12 cellular contexts compared by ENCODE assay signal in the genomic region with DNA sequence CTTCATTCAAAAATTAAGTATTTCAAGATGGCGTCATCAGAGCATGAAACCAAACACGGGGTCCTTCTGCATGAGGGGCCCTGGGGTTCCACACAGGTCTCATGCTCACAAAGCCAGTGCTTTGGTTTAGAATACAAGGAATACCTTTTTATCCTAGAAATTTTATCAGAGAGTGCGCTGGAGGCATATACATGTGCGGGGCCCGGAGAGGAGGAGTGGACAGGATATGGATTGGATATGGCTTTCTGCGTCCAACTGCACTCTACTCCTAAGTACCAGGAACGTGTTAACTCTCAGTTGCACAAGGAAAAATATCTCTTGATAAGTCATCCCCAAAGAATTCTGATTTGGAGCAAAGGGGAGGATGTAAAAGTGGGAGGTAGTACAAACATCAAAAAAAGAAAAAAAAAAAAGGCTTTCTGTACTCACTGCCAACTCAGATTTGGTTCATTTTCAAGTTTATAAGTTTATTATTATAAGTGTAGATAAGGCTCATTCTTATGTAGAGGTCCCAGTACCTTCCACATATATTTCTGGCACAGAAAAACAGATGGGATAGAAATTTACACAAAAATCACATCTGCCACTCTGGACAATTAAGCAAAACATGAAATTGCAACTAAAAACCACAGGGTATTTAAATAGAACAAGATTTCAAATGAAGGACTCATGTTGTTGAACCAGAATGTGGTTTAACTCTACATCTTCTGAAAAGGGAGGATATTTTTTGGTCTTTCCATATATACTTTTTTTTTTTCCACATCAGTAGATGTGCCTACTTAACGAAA.
DNase-seq lines count a peak whose midpoint lies in the region; ATAC-seq and TF ChIP-seq lines count a peak whose summit lies in the region.
"Had no signal": no experiment of that assay in that cellular context is flagged by ENCODE, and none has a peak within 500 bp of the region (broad histone marks: within the 10 kb centered on the region; RNA-seq: fewer than 3 reads in every experiment).

No MANE protein-coding gene starts in this region.

- H3K27ac ChIP-seq in transverse colon (peak overlapping the region; percentile 54 to 80 (median 70)), psoas muscle (no peak overlapping the region)
- H3K27ac ChIP-seq: right lobe of liver had no signal

- TF ChIP-seq POLR2A in transverse colon (IDR thresholded peaks at IDR 0.05): no peak

- WGBS in transverse colon (ENCODE audit: low coverage in 1 of 2), 2 donors: 70 to 86% methylated on average over 2 to 8 of the region's 8 CpGs
- 85 to 91% (median 86%) methylated on average over 8 of the region's 8 CpGs for WGBS in psoas muscle, 3 donors

- TF ChIP-seq CTCF in HFFc6 (IDR thresholded peaks at IDR 0.05) (no peak), astrocyte of the spinal cord (IDR thresholded peaks at IDR 0.05; ENCODE audit: low read depth, low read length) (no peak), transverse colon (IDR thresholded peaks at IDR 0.05) (no peak), psoas muscle (IDR thresholded peaks at IDR 0.05) (no peak)

- intact Hi-C loops in transverse colon (cut with DNase I; ENCODE audit: low total_unique reads) (no loop called here), head of caudate nucleus (cut with DNase I) (no loop called here), psoas muscle (cut with DNase I) (no loop called here)

- H3K4me3 ChIP-seq in astrocyte of the spinal cord (ENCODE audit: low read depth, low read length): no peak overlapping the region
- H3K4me3 ChIP-seq in transverse colon: no peak overlapping the region
- H3K4me3 ChIP-seq in psoas muscle: no peak overlapping the region
- H3K4me3 ChIP-seq: right lobe of liver had no signal

- H3K4me1 ChIP-seq in transverse colon (peaks cover 31 to 74% (median 47%) of the 10 kb centered on the region in 4 donors), psoas muscle (peaks cover 34% of the 10 kb centered on the region)
- H3K4me1 ChIP-seq: right lobe of liver had no signal

- no peaks in the 10 kb centered on the region for H3K9me3 Mint-ChIP-seq in HFFc6

- H3K9me3 ChIP-seq in transverse colon: no peaks in the 10 kb centered on the region
- H3K9me3 ChIP-seq in psoas muscle: no peaks in the 10 kb centered on the region
- H3K9me3 ChIP-seq: right lobe of liver had no signal

- H3K27ac Mint-ChIP-seq in HFFc6: peak overlapping the region; percentile 90

- H3K36me3 Mint-ChIP-seq in HFFc6 (ENCODE audit: low read depth): peaks cover 8% of the 10 kb centered on the region; the same call in 1 of the 2 replicates

- H3K4me1 Mint-ChIP-seq in HFFc6 (ENCODE audit: low read depth): peaks cover 92% of the 10 kb centered on the region

- H3K36me3 ChIP-seq in transverse colon (no peaks in the 10 kb centered on the region), psoas muscle (ENCODE audit: insufficient read depth in 1 of 2, low read depth in 1 of 2) (no peaks in the 10 kb centered on the region)
- H3K36me3 ChIP-seq: right lobe of liver had no signal

- DNase-seq in HFFc6 (peak; percentile 91), astrocyte of the spinal cord (ENCODE audit: low read depth, low spot score) (peak; percentile 96), inferior parietal cortex (ENCODE audit: extremely low spot score) (peak; percentile 50), transverse colon (no peak), head of caudate nucleus (no peak), psoas muscle (no peak), NCI-H1417 treated with DMSO at 0.1 percent for 48 hours (lab: John Stamatoyannopoulos, UW) (no peak)
- DNase-seq: activated gamma-delta T cell, hypothalamus, NCI-H69, right lobe of liver had no signal

- peak overlapping the region; percentile 75 for H3K4me3 Mint-ChIP-seq in HFFc6

- no peak for TF ChIP-seq EP300 in transverse colon (IDR thresholded peaks at IDR 0.05; ENCODE audit: low read depth)

- no peaks in the 10 kb centered on the region; the same call in 1 of the 2 replicates for H3K27me3 Mint-ChIP-seq in HFFc6 (ENCODE audit: insufficient read depth)

- no peak for ATAC-seq in GM21619 (IDR thresholded peaks at IDR 0.05; ENCODE audit: unreplicated experiment)
- no peak for ATAC-seq in psoas muscle

- H3K27me3 ChIP-seq in transverse colon (no peaks in the 10 kb centered on the region), psoas muscle (ENCODE audit: insufficient read depth in 3 of 3, low read length in 2 of 3) (no peaks in the 10 kb centered on the region)
- H3K27me3 ChIP-seq: right lobe of liver had no signal

- in situ Hi-C loops in astrocyte of the spinal cord (cut with HindIII; ENCODE audit: low sequenced_read_pairs) (no loop called here), transverse colon (cut with MboI; ENCODE audit: low pct_ligation_motif_present in 1 of 4, low pct_unique_long_range_greater_than_20kb in 1 of 4, low sequenced_read_pairs in 3 of 4) (no loop called here)

Comparison
In these comparisons a context has a peak if more than half of its experiments do, and no peak if none do; other contexts are left out.
1. DNase-seq: peak in HFFc6 (single experiment), astrocyte of the spinal cord (single experiment) and inferior parietal cortex (single experiment); none in transverse colon (single experiment), head of caudate nucleus (0 of 42), psoas muscle (0 of 2) and NCI-H1417 treated with DMSO at 0.1 percent for 48 hours (single experiment).